Comparison of ENCODE assay signal across 1 cellular context in genomic region chr2:19009510-19009909, GRCh38.
A peak's percentile ranks its signal among the peaks of the same experiment; 100 is the strongest.
TF ChIP-seq lines count a peak whose summit lies in the region.

No MANE protein-coding gene starts in this region.

TF ChIP-seq in HEK293, 187 proteins besides CTCF, POLR2A, EP300 and RAD21 (continued from another document and continues in another):
- TF ChIP-seq PRDM4 (tag by site-specific recombination; IDR thresholded peaks at IDR 0.05) (peak; percentile 77), ZNF561 (tag by site-specific recombination; IDR thresholded peaks at IDR 0.05; ENCODE audit: borderline replicate concordance) (peak; percentile 68; the same call in 1 of the 2 replicates), ZNF394 (tag by site-specific recombination; IDR thresholded peaks at IDR 0.05; ENCODE audit: borderline replicate concordance) (no peak), ZBTB49 (tag by site-specific recombination; IDR thresholded peaks at IDR 0.05; ENCODE audit: low read depth) (no peak), ZNF174 (tag by site-specific recombination; IDR thresholded peaks at IDR 0.05) (no peak), HOXD13 (CRISPR knock-in tag; IDR thresholded peaks at IDR 0.05; ENCODE audit: borderline replicate concordance) (peak; percentile 58; the same call in 1 of the 2 replicates), ZNF76 (tag by site-specific recombination; IDR thresholded peaks at IDR 0.05; ENCODE audit: borderline replicate concordance, low read depth) (no peak), ZNF175 (tag by site-specific recombination; IDR thresholded peaks at IDR 0.05) (no peak), ZNF501 (tag by site-specific recombination; IDR thresholded peaks at IDR 0.05) (no peak), ZNF302 (tag by site-specific recombination; IDR thresholded peaks at IDR 0.05; ENCODE audit: low read depth) (no peak), INSM2 (tag by site-specific recombination; IDR thresholded peaks at IDR 0.05) (no peak), ZNF280C (tag by site-specific recombination; IDR thresholded peaks at IDR 0.05) (no peak), ZFHX2 (tag by site-specific recombination; conservative IDR thresholded peaks at IDR 0.05) (no peak), ZNF658 (tag by site-specific recombination; IDR thresholded peaks at IDR 0.05) (no peak), ZNF157 (tag by site-specific recombination; IDR thresholded peaks at IDR 0.05) (no peak), ZNF350 (tag by site-specific recombination; IDR thresholded peaks at IDR 0.05) (no peak), PRDM10 (tag by site-specific recombination; IDR thresholded peaks at IDR 0.05) (peak; percentile 27; the same call in 1 of the 2 replicates), MYNN (tag by site-specific recombination; IDR thresholded peaks at IDR 0.05; ENCODE audit: borderline replicate concordance) (no peak), ZNF548 (tag by site-specific recombination; IDR thresholded peaks at IDR 0.05) (no peak), SETDB1 (IDR thresholded peaks at IDR 0.05; ENCODE audit: insufficient read length, low read length) (no peak), ZNF610 (tag by site-specific recombination; IDR thresholded peaks at IDR 0.05; ENCODE audit: borderline replicate concordance) (peak; percentile 70; the same call in 1 of the 2 replicates), ZXDB (tag by site-specific recombination; IDR thresholded peaks at IDR 0.05) (0 out of 2 replicates have a peak, but pooled peaks have one; percentile 33), ZNF324 (tag by site-specific recombination; IDR thresholded peaks at IDR 0.05) (no peak), ZNF18 (tag by site-specific recombination; IDR thresholded peaks at IDR 0.05) (peak; percentile 81), ZNF354C (tag by site-specific recombination; IDR thresholded peaks at IDR 0.05; ENCODE audit: borderline replicate concordance, low read depth) (no peak), ZNF549 (tag by site-specific recombination; IDR thresholded peaks at IDR 0.05) (no peak), ZNF366 (tag by site-specific recombination; conservative IDR thresholded peaks at IDR 0.05) (no peak), ZSCAN16 (tag by site-specific recombination; IDR thresholded peaks at IDR 0.05) (0 out of 2 replicates have a peak, but pooled peaks have one; percentile 50), MZF1 (tag by site-specific recombination; IDR thresholded peaks at IDR 0.05; ENCODE audit: borderline replicate concordance) (peak; percentile 55; the same call in 1 of the 2 replicates), ZNF169 (tag by site-specific recombination; IDR thresholded peaks at IDR 0.05) (no peak), ZSCAN23 (tag by site-specific recombination; IDR thresholded peaks at IDR 0.05) (no peak), ZNF621 (tag by site-specific recombination; IDR thresholded peaks at IDR 0.05) (no peak), HOXA7 (CRISPR knock-in tag; IDR thresholded peaks at IDR 0.05; ENCODE audit: borderline replicate concordance) (no peak), ZBTB6 (tag by site-specific recombination; IDR thresholded peaks at IDR 0.05) (no peak), ZNF473 (tag by site-specific recombination; IDR thresholded peaks at IDR 0.05) (no peak), ZNF785 (tag by site-specific recombination; IDR thresholded peaks at IDR 0.05) (no peak), ZNF580 (tag by site-specific recombination; IDR thresholded peaks at IDR 0.05) (peak; percentile 75; the same call in 1 of the 2 replicates), ZSCAN5A (tag by site-specific recombination; IDR thresholded peaks at IDR 0.05) (no peak), ZNF280D (tag by site-specific recombination; IDR thresholded peaks at IDR 0.05) (no peak), ZNF248 (tag by site-specific recombination; IDR thresholded peaks at IDR 0.05) (no peak), ZFP69B (tag by site-specific recombination; IDR thresholded peaks at IDR 0.05) (no peak)
